ENCODE assay signal across 1 cellular context in genomic region chr7:143882020-143882610, GRCh38.
A peak's percentile ranks its signal among the peaks of the same experiment; 100 is the strongest.
TF ChIP-seq lines count a peak whose summit lies in the region.

No MANE protein-coding gene starts in this region.

TF ChIP-seq in HepG2, 621 proteins besides CTCF, POLR2A, EP300 and RAD21 (continued from another document and continues in another):
- TF ChIP-seq ARID4A (CRISPR knock-in tag; IDR thresholded peaks at IDR 0.05; ENCODE audit: borderline replicate concordance), result peak; percentile 61; the same call in 1 of the 2 replicates
- TF ChIP-seq IKZF1 (IDR thresholded peaks at IDR 0.05), result no peak
- 0 out of 2 replicates have a peak, but pooled peaks have one; percentile 30 for TF ChIP-seq MED13 (CRISPR knock-in tag; IDR thresholded peaks at IDR 0.05)
- peak; percentile 81 for TF ChIP-seq TARDBP (CRISPR knock-in tag; IDR thresholded peaks at IDR 0.05)
- TF ChIP-seq LCORL (IDR thresholded peaks at IDR 0.05), result no peak
- no peak for TF ChIP-seq LCORL (CRISPR knock-in tag; IDR thresholded peaks at IDR 0.05)
- no peak for TF ChIP-seq RARG (CRISPR knock-in tag; IDR thresholded peaks at IDR 0.05; ENCODE audit: low read depth)
- no peak; the same call in 1 of the 2 replicates for TF ChIP-seq HBP1 (CRISPR knock-in tag; IDR thresholded peaks at IDR 0.05; ENCODE audit: low read depth)
- TF ChIP-seq SP4 (CRISPR knock-in tag; IDR thresholded peaks at IDR 0.05), result 0 out of 2 replicates have a peak, but pooled peaks have one; percentile 36
- no peak for TF ChIP-seq ZNF407 (CRISPR knock-in tag; IDR thresholded peaks at IDR 0.05; ENCODE audit: not compliant biosample characterization)
- TF ChIP-seq IKZF5 (CRISPR knock-in tag; IDR thresholded peaks at IDR 0.05), result peak; percentile 49
- no peak for TF ChIP-seq ZNF367 (CRISPR knock-in tag; IDR thresholded peaks at IDR 0.05; ENCODE audit: borderline replicate concordance)
- no peak for TF ChIP-seq KLF11 (CRISPR knock-in tag; IDR thresholded peaks at IDR 0.05)
- no peak for TF ChIP-seq FOXA1 (IDR thresholded peaks at IDR 0.05)
- peak; percentile 25; the same call in 1 of the 2 replicates for TF ChIP-seq FOXA1 (CRISPR knock-in tag; IDR thresholded peaks at IDR 0.05)
- no peak for TF ChIP-seq HNRNPUL1 (IDR thresholded peaks at IDR 0.05; ENCODE audit: low read depth, low read length)
- TF ChIP-seq POLR2AphosphoS2 (IDR thresholded peaks at IDR 0.05; ENCODE audit: low read depth, low read length), result peak; percentile 22; the same call in 1 of the 2 replicates
- TF ChIP-seq HDAC2 (CRISPR knock-in tag; IDR thresholded peaks at IDR 0.05), result peak; percentile 44; the same call in 1 of the 2 replicates
- TF ChIP-seq MLX (CRISPR knock-in tag; IDR thresholded peaks at IDR 0.05), result 0 out of 2 replicates have a peak, but pooled peaks have one; percentile 1
- no peak for TF ChIP-seq PRDM4 (CRISPR knock-in tag; IDR thresholded peaks at IDR 0.05; ENCODE audit: borderline replicate concordance)
- no peak for TF ChIP-seq POGK (CRISPR knock-in tag; conservative IDR thresholded peaks at IDR 0.05)
- 0 out of 2 replicates have a peak, but pooled peaks have one; percentile 69 for TF ChIP-seq ZNF703 (CRISPR knock-in tag; IDR thresholded peaks at IDR 0.05; ENCODE audit: borderline replicate concordance)
- 0 out of 2 replicates have a peak, but pooled peaks have one; percentile 41 for TF ChIP-seq ZNF276 (CRISPR knock-in tag; IDR thresholded peaks at IDR 0.05; ENCODE audit: low read depth)
- TF ChIP-seq CENPX (CRISPR knock-in tag; IDR thresholded peaks at IDR 0.05), result no peak
- TF ChIP-seq PHF21A (CRISPR knock-in tag; IDR thresholded peaks at IDR 0.05), result no peak
- TF ChIP-seq SALL1 (CRISPR knock-in tag; IDR thresholded peaks at IDR 0.05), result peak; percentile 86
- no peak for TF ChIP-seq SIX1 (CRISPR knock-in tag; IDR thresholded peaks at IDR 0.05; ENCODE audit: borderline replicate concordance)
- peak; percentile 83 for TF ChIP-seq TGIF2 (CRISPR knock-in tag; IDR thresholded peaks at IDR 0.05)
